ENCODE assay signal across 27 cellular contexts in the genomic region with DNA sequence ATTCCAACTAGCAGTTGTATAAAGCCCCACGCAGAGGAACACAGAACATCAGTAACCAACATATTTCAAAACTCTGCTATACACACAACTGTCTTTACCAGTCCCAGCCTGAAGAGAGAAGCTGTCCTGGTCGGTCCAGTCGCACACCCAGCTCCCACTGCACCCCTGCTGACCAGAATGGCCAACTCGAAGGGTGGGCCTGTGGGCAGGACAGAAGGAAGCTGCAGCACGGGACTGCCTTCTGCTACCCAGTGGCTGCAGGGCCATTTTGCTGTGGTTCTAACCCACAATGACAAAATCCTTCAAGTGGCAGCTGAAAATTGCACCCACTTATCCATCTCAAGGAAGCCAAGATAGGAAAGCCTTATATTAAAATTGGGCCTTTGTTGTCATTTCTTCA.
"Had no signal": no experiment of that assay in that cellular context is flagged by ENCODE, and none has a peak within 500 bp of the region (broad histone marks: within the 10 kb centered on the region; RNA-seq: fewer than 3 reads in every experiment).

No MANE protein-coding gene starts in this region.

- H3K4me3 ChIP-seq: ascending aorta, breast epithelium, cardiac muscle cell, coronary artery, esophagus squamous epithelium, gastroesophageal sphincter, heart right ventricle had no signal

- DNase-seq: activated CD4-positive, alpha-beta memory T cell treated with anti-CD3 and anti-CD28 coated beads for 36 hours; activated CD4-positive, alpha-beta T cell treated with anti-CD3 and anti-CD28 coated beads for 36 hours; activated CD4-positive, alpha-beta T cell treated with anti-CD3 and anti-CD28 coated beads, Interleukin-2, amount 10 ng/mL, durations not matched to agents 24 days and 14 days; activated CD4-positive, CD25-positive, alpha-beta regulatory T cell; activated CD4-positive, CD25-positive, alpha-beta regulatory T cell treated with anti-CD3 and anti-CD28 coated beads, Interleukin-2, amount 50 U/mL, for 72 hours; activated CD8-positive, alpha-beta memory T cell treated with anti-CD3 and anti-CD28 coated beads, Interleukin-2, amount 10 ng/mL, durations not matched to agents 7 days and 5 days; activated CD8-positive, alpha-beta memory T cell treated with anti-CD3 and anti-CD28 coated beads, Interleukin-2, amount 50 U/mL, for 4 hours; activated CD8-positive, alpha-beta T cell treated with anti-CD3 and anti-CD28 coated beads, Interleukin-2, amount 10 ng/mL, durations not matched to agents 7 days and 5 days; activated gamma-delta T cell; activated naive CD4-positive, alpha-beta T cell; activated naive CD4-positive, alpha-beta T cell treated with anti-CD3 and anti-CD28 coated beads, Interleukin-2, amount 10 ng/mL, durations not matched to agents 7 days and 5 days; activated naive CD8-positive, alpha-beta T cell treated with anti-CD3 and anti-CD28 coated beads, Interleukin-2, amount 10 ng/mL, durations not matched to agents 7 days and 5 days; activated T-cell treated with anti-CD3 and anti-CD28 coated beads for 4 hours; activated T-cell treated with anti-CD3 and anti-CD28 coated beads, Interleukin-2, amount 50 U/mL, for 24 hours; activated T-cell treated with anti-CD3 and anti-CD28 coated beads, Interleukin-2, amount 50 U/mL, for 72 hours; effector CD4-positive, alpha-beta T cell; effector memory CD8-positive, alpha-beta T cell; erythroblast; esophagus squamous epithelium; heart right ventricle; T-cell; T1000 had no signal

- H3K27ac ChIP-seq: ascending aorta, breast epithelium, cardiac muscle cell, coronary artery, esophagus squamous epithelium, gastroesophageal sphincter, heart right ventricle had no signal

- H3K9me3 ChIP-seq: ascending aorta, breast epithelium, esophagus squamous epithelium, gastroesophageal sphincter, heart right ventricle had no signal

- H3K4me1 ChIP-seq: ascending aorta, breast epithelium, esophagus squamous epithelium, gastroesophageal sphincter had no signal

- H3K36me3 ChIP-seq: breast epithelium, cardiac muscle cell, esophagus squamous epithelium had no signal

- H3K27me3 ChIP-seq: ascending aorta, breast epithelium, cardiac muscle cell, esophagus squamous epithelium, gastroesophageal sphincter, heart right ventricle had no signal
